ENCODE assay signal across 32 cellular contexts in genomic region chr5:154364845-154365244, GRCh38.
A peak's percentile ranks its signal among the peaks of the same experiment; 100 is the strongest.
DNase-seq lines count a peak whose midpoint lies in the region; ATAC-seq, FAIRE-seq and TF ChIP-seq lines count a peak whose summit lies in the region.
"Had no signal": no experiment of that assay in that cellular context is flagged by ENCODE, and none has a peak within 500 bp of the region (broad histone marks: within the 10 kb centered on the region; RNA-seq: fewer than 3 reads in every experiment).

No MANE protein-coding gene starts in this region.

- H3K4me1 Mint-ChIP-seq in activated T-cell treated with anti-CD3 and anti-CD28 coated beads, Interleukin-2, amount 50 U/mL, for 24 hours (ENCODE audit: low read depth): no peaks in the 10 kb centered on the region
- H3K4me1 Mint-ChIP-seq: activated naive CD8-positive, alpha-beta T cell treated with anti-CD3 and anti-CD28 coated beads, Interleukin-2, amount 50 U/mL, for 24 hours had no signal

- DNase-seq in A549 (ENCODE audit: low read depth in 1 of 2, low spot score in 1 of 2) (no peak), RWPE2 (ENCODE audit: low spot score) (no peak), mesenchymal stem cell (no peak), AG20443 (ENCODE audit: low spot score) (no peak), neuronal stem cell (ENCODE audit: low spot score) (no peak)
- DNase-seq in activated T-cell treated with anti-CD3 and anti-CD28 coated beads, Interleukin-2, amount 50 U/mL, for 24 hours: no peak
- DNase-seq in activated T-cell treated with anti-CD3 and anti-CD28 coated beads, Interleukin-2, amount 50 U/mL, for 1 hour: no peak
- DNase-seq: activated CD4-positive, alpha-beta T cell treated with anti-CD3 and anti-CD28 coated beads, Interleukin-2, amount 50 U/mL, for 1 hour; activated naive CD4-positive, alpha-beta T cell; activated naive CD8-positive, alpha-beta T cell treated with anti-CD3 and anti-CD28 coated beads, Interleukin-2, amount 50 U/mL, for 24 hours; activated T-cell treated with anti-CD3 and anti-CD28 coated beads, Interleukin-2, amount 50 U/mL, for 48 hours; DMS153; erythroblast; glutamatergic neuron; HCEC 1CT; Kasumi-1; MV-4-11; NCI-H187; NCI-H226; Peyer's patch; SIG-M5; stimulated activated CD4-positive, alpha-beta T cell treated with anti-CD3 and anti-CD28 coated beads, Interleukin-12 subunit alpha, Interleukin-12 subunit beta, amount 100 ng/mL, for 4 hours; stimulated activated CD4-positive, alpha-beta T cell treated with anti-CD3 and anti-CD28 coated beads, Interleukin-2, amount 100 ng/mL, for 48 hours; tibial artery had no signal

- peak overlapping the region; percentile 10; the same call in 1 of the 3 replicates for H3K4me2 ChIP-seq in A549
- H3K4me2 ChIP-seq in mesenchymal stem cell (ENCODE audit: low read length, poor library complexity, severe bottlenecking): no peak overlapping the region
- H3K4me2 ChIP-seq in neuronal stem cell (ENCODE audit: insufficient read depth, low read length, poor library complexity, severe bottlenecking): no peak overlapping the region

- no peaks in the 10 kb centered on the region for H3K9me3 ChIP-seq in A549
- H3K9me3 ChIP-seq in HEK293 (ENCODE audit: control insufficient read depth, insufficient read depth, low read depth, low read length): no peaks in the 10 kb centered on the region
- H3K9me3 ChIP-seq in RWPE2 (ENCODE audit: severe bottlenecking): no peaks in the 10 kb centered on the region
- H3K9me3 ChIP-seq in mesenchymal stem cell (ENCODE audit: control insufficient read depth, low read length): no peaks in the 10 kb centered on the region
- no peaks in the 10 kb centered on the region for H3K9me3 ChIP-seq in neuronal stem cell (replicated peaks in 1 of 2; ENCODE audit: control insufficient read depth in 2 of 2, insufficient read depth in 1 of 2, low read depth in 1 of 2, low read length in 2 of 2)
- H3K9me3 ChIP-seq: BLaER1 treated with 17β-estradiol and CSF1 and Interleukin-3, amounts not matched to agents 10 nM and 100 nM; Peyer's patch; prostate gland; sigmoid colon; tibial artery had no signal

- TF ChIP-seq RAD21 in A549 (conservative IDR thresholded peaks at IDR 0.05 in 1 of 2, IDR thresholded peaks at IDR 0.05 in 1 of 2): no peak

- TF ChIP-seq POLR2A in A549 (IDR thresholded peaks at IDR 0.05; ENCODE audit: low read length): no peak

- POLR2A ChIA-PET in A549 (lab: Yijun Ruan, JAX) (interaction anchor here (0.5 kb wide), 1 partner anchor 78 kb away, joined by 3 read pairs; no protein-coding TSS in a partner anchor), HEK293 (lab: Yijun Ruan, JAX) (no interaction called here)

- peaks cover 72% of the 10 kb centered on the region for H3K4me1 ChIP-seq in A549
- peaks cover 4% of the 10 kb centered on the region for H3K4me1 ChIP-seq in HEK293 (ENCODE audit: control insufficient read depth, insufficient read depth, low read length)
- peaks cover 51% of the 10 kb centered on the region for H3K4me1 ChIP-seq in RWPE2 (ENCODE audit: insufficient read depth, poor library complexity, severe bottlenecking)
- peaks cover 14% of the 10 kb centered on the region for H3K4me1 ChIP-seq in mesenchymal stem cell (ENCODE audit: control insufficient read depth, insufficient read depth, low read depth, low read length)
- peaks cover 6 to 23% of the 10 kb centered on the region in 2 donors for H3K4me1 ChIP-seq in neuronal stem cell (ENCODE audit: control insufficient read depth in 2 of 2, insufficient read depth in 1 of 2, low read depth in 1 of 2, low read length in 2 of 2)
- H3K4me1 ChIP-seq: Peyer's patch, prostate gland had no signal

- H4K91ac ChIP-seq in mesenchymal stem cell (ENCODE audit: low read length) (no peak overlapping the region), neuronal stem cell (ENCODE audit: low read depth, low read length, poor library complexity) (no peak overlapping the region)

- CTCF ChIA-PET in A549 (lab: Yijun Ruan, JAX): no interaction called here
- CTCF ChIA-PET in HEK293 (lab: Yijun Ruan, JAX): interaction anchor here (0.7 to 1.4 kb wide), 3 partner anchors 10 to 208 kb away, joined by 3 to 4 read pairs (median 3); no protein-coding TSS in a partner anchor

- WGBS in A549 (ENCODE audit: missing lambda C conversion rate): 92% methylated on average over 2 of the region's 2 CpGs
- WGBS in mesenchymal stem cell: 59% methylated on average over 2 of the region's 2 CpGs
- no CpG with 5 or more reads among the region's 2 CpGs for WGBS in neuronal stem cell (ENCODE audit: extremely low coverage in 2 of 2, insufficient read length in 2 of 2, insufficient replicate concordance in 1 of 2), 2 donors

- ATAC-seq in A549: no peak
- ATAC-seq in RWPE2 (ENCODE audit: low read depth): no peak
- ATAC-seq: activated naive CD8-positive, alpha-beta T cell treated with anti-CD3 and anti-CD28 coated beads, Interleukin-2, amount 50 U/mL, for 24 hours; left lobe of liver; WTC11 had no signal

- H3K14ac ChIP-seq in mesenchymal stem cell (ENCODE audit: low read length in 2 of 2) (no peak overlapping the region), neuronal stem cell (ENCODE audit: low read length) (no peak overlapping the region)

- H3K18ac ChIP-seq in mesenchymal stem cell (ENCODE audit: low read depth in 1 of 2, low read length in 2 of 2): no peak overlapping the region
- no peak overlapping the region for H3K18ac ChIP-seq in neuronal stem cell (ENCODE audit: low read length)

- H2BK12ac ChIP-seq in mesenchymal stem cell (ENCODE audit: low read length in 2 of 2): no peak overlapping the region
- H2BK12ac ChIP-seq in neuronal stem cell (ENCODE audit: low read length): no peak overlapping the region

- H2AFZ ChIP-seq in mesenchymal stem cell (ENCODE audit: low read depth, low read length) (no peak overlapping the region), neuronal stem cell (ENCODE audit: low read length) (no peak overlapping the region)

- no peaks in the 10 kb centered on the region for H3K36me3 ChIP-seq in HEK293 (ENCODE audit: control insufficient read depth in 2 of 2, insufficient read depth in 1 of 2, low read length in 2 of 2)
- no peaks in the 10 kb centered on the region for H3K36me3 ChIP-seq in RWPE2 (ENCODE audit: low read depth)
- H3K36me3 ChIP-seq in mesenchymal stem cell (ENCODE audit: control insufficient read depth in 1 of 2, insufficient read depth in 2 of 2, low read depth in 1 of 2, low read length in 2 of 2): peaks cover 0 to 4% of the 10 kb centered on the region in 2 experiments
- H3K36me3 ChIP-seq in neuronal stem cell (replicated peaks in 1 of 2; ENCODE audit: control insufficient read depth in 2 of 2, insufficient read depth in 2 of 2, low read length in 2 of 2): no peaks in the 10 kb centered on the region
- H3K36me3 ChIP-seq: Peyer's patch, prostate gland, sigmoid colon, tibial artery had no signal

- H2BK15ac ChIP-seq in mesenchymal stem cell (ENCODE audit: low read depth, poor library complexity, severe bottlenecking): no peak overlapping the region
- no peak overlapping the region for H2BK15ac ChIP-seq in neuronal stem cell (ENCODE audit: low read length)

- H3K4ac ChIP-seq in mesenchymal stem cell (ENCODE audit: low read depth in 1 of 2, low read length in 2 of 2): peak overlapping the region in 1 of 2 experiments; percentile 29
- H3K4ac ChIP-seq in neuronal stem cell (ENCODE audit: low read length): no peak overlapping the region

- H3K9ac ChIP-seq in mesenchymal stem cell (ENCODE audit: low read length) (no peak overlapping the region), neuronal stem cell (ENCODE audit: low read depth, low read length, poor library complexity) (no peak overlapping the region)
- H3K9ac ChIP-seq: BLaER1 treated with 17β-estradiol and CSF1 and Interleukin-3, amounts not matched to agents 10 nM and 100 nM had no signal

- no peaks in the 10 kb centered on the region for H3K9me3 Mint-ChIP-seq in activated T-cell treated with anti-CD3 and anti-CD28 coated beads, Interleukin-2, amount 50 U/mL, for 24 hours
- H3K9me3 Mint-ChIP-seq: activated naive CD8-positive, alpha-beta T cell treated with anti-CD3 and anti-CD28 coated beads, Interleukin-2, amount 50 U/mL, for 24 hours; memory B cell; WTC11 had no signal

- H3K4me3 Mint-ChIP-seq in activated T-cell treated with anti-CD3 and anti-CD28 coated beads, Interleukin-2, amount 50 U/mL, for 24 hours: no peak overlapping the region
- H3K4me3 Mint-ChIP-seq: activated naive CD8-positive, alpha-beta T cell treated with anti-CD3 and anti-CD28 coated beads, Interleukin-2, amount 50 U/mL, for 24 hours; memory B cell; WTC11 had no signal

- H2BK5ac ChIP-seq in mesenchymal stem cell (ENCODE audit: low read depth, low read length, poor library complexity, severe bottlenecking) (no peak overlapping the region), neuronal stem cell (ENCODE audit: low read length) (no peak overlapping the region)

- H4K8ac ChIP-seq in mesenchymal stem cell (ENCODE audit: low read length): no peak overlapping the region
- H4K8ac ChIP-seq in neuronal stem cell (ENCODE audit: low read depth, low read length): no peak overlapping the region

- H3K4me3 ChIP-seq in A549 (no peak overlapping the region), HEK293 (ENCODE audit: low read depth, low read length) (no peak overlapping the region), RWPE2 (ENCODE audit: severe bottlenecking) (no peak overlapping the region), mesenchymal stem cell (ENCODE audit: insufficient read depth in 1 of 2, low read depth in 1 of 2, low read length in 2 of 2) (no peak overlapping the region), neuronal stem cell (ENCODE audit: low read length in 2 of 2) (no peak overlapping the region)
- H3K4me3 ChIP-seq: BLaER1 treated with 17β-estradiol and CSF1 and Interleukin-3, amounts not matched to agents 10 nM and 100 nM; coronary artery; Peyer's patch; prostate gland; sigmoid colon; tibial artery had no signal

- peak overlapping the region; percentile 39 to 89; a peak in 5 of 6 replicates for H3K27ac ChIP-seq in A549
- H3K27ac ChIP-seq in HEK293 (ENCODE audit: extremely low read depth, low read depth, low read length): no peak overlapping the region
- H3K27ac ChIP-seq in RWPE2 (ENCODE audit: poor library complexity, severe bottlenecking): peak overlapping the region; percentile 96
- H3K27ac ChIP-seq in mesenchymal stem cell (ENCODE audit: low read length, poor library complexity, severe bottlenecking): peak overlapping the region; percentile 83
- no peak overlapping the region for H3K27ac ChIP-seq in neuronal stem cell (replicated peaks; ENCODE audit: low read length)
- H3K27ac ChIP-seq: BLaER1 treated with 17β-estradiol and CSF1 and Interleukin-3, amounts not matched to agents 10 nM and 100 nM; Peyer's patch; prostate gland had no signal

- no peak overlapping the region for H3K23ac ChIP-seq in mesenchymal stem cell (ENCODE audit: low read length in 2 of 2)
- no peak overlapping the region for H3K23ac ChIP-seq in neuronal stem cell (ENCODE audit: low read depth, low read length, poor library complexity)

- TF ChIP-seq CTCF in A549 (IDR thresholded peaks at IDR 0.05) (no peak), HEK293 (tag by site-specific recombination; IDR thresholded peaks at IDR 0.05) (no peak), RWPE2 (IDR thresholded peaks at IDR 0.05; ENCODE audit: poor library complexity, severe bottlenecking) (no peak)

- no peak overlapping the region for H3K27ac Mint-ChIP-seq in activated T-cell treated with anti-CD3 and anti-CD28 coated beads, Interleukin-2, amount 50 U/mL, for 24 hours
- H3K27ac Mint-ChIP-seq: activated naive CD8-positive, alpha-beta T cell treated with anti-CD3 and anti-CD28 coated beads, Interleukin-2, amount 50 U/mL, for 24 hours; memory B cell; WTC11 had no signal

- H2BK120ac ChIP-seq in mesenchymal stem cell (ENCODE audit: low read depth, low read length) (no peak overlapping the region), neuronal stem cell (ENCODE audit: low read depth, low read length) (no peak overlapping the region)

- peaks cover 5% of the 10 kb centered on the region for H3K79me1 ChIP-seq in mesenchymal stem cell (replicated peaks; ENCODE audit: low read length, poor library complexity, severe bottlenecking)
- no peaks in the 10 kb centered on the region for H3K79me1 ChIP-seq in neuronal stem cell (ENCODE audit: low read depth, low read length)

- no peaks in the 10 kb centered on the region for H3K27me3 ChIP-seq in RWPE2 (ENCODE audit: insufficient read depth, poor library complexity, severe bottlenecking)
- no peaks in the 10 kb centered on the region for H3K27me3 ChIP-seq in mesenchymal stem cell (ENCODE audit: control insufficient read depth in 1 of 2, insufficient read depth in 1 of 2, low read length in 2 of 2)
- no peaks in the 10 kb centered on the region for H3K27me3 ChIP-seq in neuronal stem cell (ENCODE audit: control insufficient read depth in 3 of 3, insufficient read depth in 3 of 3, low read depth in 1 of 3, low read length in 3 of 3)
- H3K27me3 ChIP-seq: BLaER1 treated with 17β-estradiol and CSF1 and Interleukin-3, amounts not matched to agents 10 nM and 100 nM; Peyer's patch; sigmoid colon; tibial artery had no signal

- FAIRE-seq in A549 (lab: Jason Lieb, UNC): no peak

- peaks cover 9% of the 10 kb centered on the region for H3K36me3 Mint-ChIP-seq in activated T-cell treated with anti-CD3 and anti-CD28 coated beads, Interleukin-2, amount 50 U/mL, for 24 hours (ENCODE audit: low read depth)
- H3K36me3 Mint-ChIP-seq: WTC11 had no signal

- TF ChIP-seq EP300 in A549 (IDR thresholded peaks at IDR 0.05): no peak

- no peaks in the 10 kb centered on the region for H3K27me3 Mint-ChIP-seq in activated T-cell treated with anti-CD3 and anti-CD28 coated beads, Interleukin-2, amount 50 U/mL, for 24 hours
- H3K27me3 Mint-ChIP-seq: activated naive CD8-positive, alpha-beta T cell treated with anti-CD3 and anti-CD28 coated beads, Interleukin-2, amount 50 U/mL, for 24 hours; memory B cell had no signal

- H2AK5ac ChIP-seq in mesenchymal stem cell (ENCODE audit: low read length, severe bottlenecking) (no peak overlapping the region), neuronal stem cell (ENCODE audit: low read depth, low read length) (no peak overlapping the region)

Comparison
In these comparisons a context has a peak if more than half of its experiments do, and no peak if none do; other contexts are left out.
1. H3K27ac ChIP-seq: peak in A549 (2 of 2), RWPE2 (single experiment) and mesenchymal stem cell (single experiment); none in HEK293 (single experiment) and neuronal stem cell (single experiment).